In the genomic region with DNA sequence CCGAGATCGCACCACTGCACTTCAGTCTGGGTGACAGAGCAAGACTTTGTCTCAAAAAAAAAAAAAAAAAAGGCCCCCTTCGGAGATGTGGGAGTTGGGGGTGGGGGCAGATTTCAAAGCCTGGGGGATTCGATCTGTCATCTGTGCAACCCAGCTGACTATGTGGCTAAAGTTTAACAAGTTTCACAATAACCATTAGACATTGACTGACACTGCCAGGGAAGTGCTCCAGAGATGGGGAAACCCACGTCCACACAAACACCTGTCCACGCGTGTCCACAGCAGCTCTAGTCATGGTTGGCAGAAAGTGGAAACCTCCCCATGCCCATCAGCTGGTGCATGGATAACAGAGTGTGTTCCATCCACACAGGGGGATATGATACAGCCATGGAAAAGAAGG, we compare ENCODE assay signal across 12 cellular contexts. TPM values are rescaled to one million over a fixed set of nuclear protein-coding genes. Genes with fewer than 3 reads are reported as not detected.
"Had no signal": no experiment of that assay in that cellular context is flagged by ENCODE, and none has a peak within 500 bp of the region (broad histone marks: within the 10 kb centered on the region; RNA-seq: fewer than 3 reads in every experiment).

No MANE protein-coding gene starts in this region.

- H3K4me3 ChIP-seq: coronary artery, left ventricle myocardium inferior, mucosa of descending colon, tibial nerve, uterus had no signal

- DNase-seq: activated naive CD8-positive, alpha-beta T cell treated with anti-CD3 and anti-CD28 coated beads, Interleukin-2, amount 10 ng/mL, durations not matched to agents 7 days and 5 days; brain microvascular endothelial cell; left ventricle myocardium inferior; mucosa of descending colon; naive thymus-derived CD8-positive, alpha-beta T cell; posterior cingulate gyrus; stimulated activated CD4-positive, alpha-beta T cell treated with anti-CD3 and anti-CD28 coated beads, Interleukin-4, amount 100 ng/mL, for 24 hours; stimulated activated naive CD4-positive, alpha-beta T cell; T-helper 9 cell; uterus had no signal

- H3K36me3 ChIP-seq: brain microvascular endothelial cell, left ventricle myocardium inferior, tibial nerve, uterus had no signal

- H3K4me1 ChIP-seq: left ventricle myocardium inferior, tibial nerve, uterus had no signal

- H3K27ac ChIP-seq: brain microvascular endothelial cell, coronary artery, left ventricle myocardium inferior, tibial nerve, uterus had no signal

- H3K9me3 ChIP-seq: left ventricle myocardium inferior, mucosa of descending colon, tibial nerve, uterus had no signal

- H3K27me3 ChIP-seq: tibial nerve, uterus had no signal

RNA-seq across cellular contexts. Expression of a gene that starts 37.6 kb away (rescaled TPM):
- polyA plus RNA-seq: naive thymus-derived CD8-positive, alpha-beta T cell had no signal
